In the genomic region with DNA sequence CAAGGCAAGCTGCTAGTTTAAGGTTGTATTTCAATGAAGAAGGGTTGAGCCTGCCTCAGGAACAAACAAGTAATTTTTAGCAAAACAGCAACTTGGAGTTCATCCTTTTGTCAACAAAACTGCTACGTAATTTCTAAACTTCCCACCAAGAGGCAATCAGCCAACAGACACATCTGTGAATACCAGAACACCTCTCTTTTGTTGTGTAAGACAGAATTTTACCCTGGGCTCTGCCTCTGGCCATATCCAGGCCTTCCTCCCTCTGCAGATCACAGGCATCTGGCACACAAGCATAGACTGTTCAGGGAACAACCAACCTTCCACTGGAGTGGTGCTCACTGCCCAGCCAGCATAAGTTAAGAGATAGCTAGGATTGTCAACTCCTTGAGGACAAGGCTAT, we compare ENCODE assay signal across 24 cellular contexts.
"Had no signal": no experiment of that assay in that cellular context is flagged by ENCODE, and none has a peak within 500 bp of the region (broad histone marks: within the 10 kb centered on the region; RNA-seq: fewer than 3 reads in every experiment).

No MANE protein-coding gene starts in this region.

- FAIRE-seq: frontal cortex had no signal

- H3K4me1 Mint-ChIP-seq: activated CD4-positive, alpha-beta T cell treated with anti-CD3 and anti-CD28 coated beads, Interleukin-2, amount 10 ng/mL, durations not matched to agents 7 days and 5 days; activated CD8-positive, alpha-beta memory T cell treated with anti-CD3 and anti-CD28 coated beads, Interleukin-2, amount 10 ng/mL, durations not matched to agents 7 days and 5 days; activated naive CD4-positive, alpha-beta T cell treated with anti-CD3 and anti-CD28 coated beads, Interleukin-2, amount 10 ng/mL, durations not matched to agents 7 days and 5 days; memory B cell had no signal

- DNase-seq: activated CD4-positive, alpha-beta T cell treated with anti-CD3 and anti-CD28 coated beads, Interleukin-2, amount 10 ng/mL, durations not matched to agents 7 days and 5 days; activated CD4-positive, CD25-positive, alpha-beta regulatory T cell treated with anti-CD3 and anti-CD28 coated beads, Interleukin-2, amount 50 U/mL, for 72 hours; activated CD8-positive, alpha-beta memory T cell treated with anti-CD3 and anti-CD28 coated beads, Interleukin-2, amount 10 ng/mL, durations not matched to agents 7 days and 5 days; activated CD8-positive, alpha-beta T cell treated with anti-CD3 and anti-CD28 coated beads for 36 hours; activated effector memory CD4-positive, alpha-beta T cell treated with anti-CD3 and anti-CD28 coated beads, Interleukin-2, amount 50 U/mL, for 16 hours; activated naive CD4-positive, alpha-beta T cell treated with anti-CD3 and anti-CD28 coated beads, Interleukin-2, amount 10 ng/mL, durations not matched to agents 7 days and 5 days; activated T-cell treated with anti-CD3 and anti-CD28 coated beads for 4 hours; amygdala; cerebellar nuclear complex; hippocampal formation; left cardiac atrium; mucosa of descending colon; sigmoid colon; stimulated activated CD4-positive, alpha-beta T cell treated with anti-CD3 and anti-CD28 coated beads, Interleukin-15, amount 100 ng/mL, for 24 hours; stimulated activated CD4-positive, alpha-beta T cell treated with anti-CD3 and anti-CD28 coated beads, Interleukin-4, amount 100 ng/mL, for 1 hour; stimulated activated naive CD4-positive, alpha-beta T cell; testis; upper lobe of left lung had no signal

- H3K36me3 Mint-ChIP-seq: activated CD8-positive, alpha-beta memory T cell treated with anti-CD3 and anti-CD28 coated beads, Interleukin-2, amount 10 ng/mL, durations not matched to agents 7 days and 5 days; activated naive CD4-positive, alpha-beta T cell treated with anti-CD3 and anti-CD28 coated beads, Interleukin-2, amount 10 ng/mL, durations not matched to agents 7 days and 5 days; memory B cell had no signal

- H3K4me2 ChIP-seq: smooth muscle cell had no signal

- H3K9me3 Mint-ChIP-seq: activated CD4-positive, alpha-beta T cell treated with anti-CD3 and anti-CD28 coated beads, Interleukin-2, amount 10 ng/mL, durations not matched to agents 7 days and 5 days; activated CD8-positive, alpha-beta T cell treated with anti-CD3 and anti-CD28 coated beads for 36 hours; activated naive CD4-positive, alpha-beta T cell treated with anti-CD3 and anti-CD28 coated beads, Interleukin-2, amount 10 ng/mL, durations not matched to agents 7 days and 5 days had no signal

- H3K4me3 ChIP-seq: coronary artery, mucosa of descending colon, sigmoid colon, smooth muscle cell, testis, upper lobe of left lung had no signal

- H3K27ac ChIP-seq: coronary artery, epithelial cell of prostate, testis, upper lobe of left lung, VCaP had no signal

- H3K27me3 Mint-ChIP-seq: activated CD4-positive, alpha-beta T cell treated with anti-CD3 and anti-CD28 coated beads, Interleukin-2, amount 10 ng/mL, durations not matched to agents 7 days and 5 days; activated CD8-positive, alpha-beta memory T cell treated with anti-CD3 and anti-CD28 coated beads, Interleukin-2, amount 10 ng/mL, durations not matched to agents 7 days and 5 days; activated CD8-positive, alpha-beta T cell treated with anti-CD3 and anti-CD28 coated beads for 36 hours; activated naive CD4-positive, alpha-beta T cell treated with anti-CD3 and anti-CD28 coated beads, Interleukin-2, amount 10 ng/mL, durations not matched to agents 7 days and 5 days; memory B cell had no signal

- H3K4me3 Mint-ChIP-seq: activated CD4-positive, alpha-beta T cell treated with anti-CD3 and anti-CD28 coated beads, Interleukin-2, amount 10 ng/mL, durations not matched to agents 7 days and 5 days; activated CD8-positive, alpha-beta memory T cell treated with anti-CD3 and anti-CD28 coated beads, Interleukin-2, amount 10 ng/mL, durations not matched to agents 7 days and 5 days; activated CD8-positive, alpha-beta T cell treated with anti-CD3 and anti-CD28 coated beads for 36 hours; activated naive CD4-positive, alpha-beta T cell treated with anti-CD3 and anti-CD28 coated beads, Interleukin-2, amount 10 ng/mL, durations not matched to agents 7 days and 5 days; memory B cell had no signal

- H3K27ac Mint-ChIP-seq: activated CD4-positive, alpha-beta T cell treated with anti-CD3 and anti-CD28 coated beads, Interleukin-2, amount 10 ng/mL, durations not matched to agents 7 days and 5 days; activated CD8-positive, alpha-beta memory T cell treated with anti-CD3 and anti-CD28 coated beads, Interleukin-2, amount 10 ng/mL, durations not matched to agents 7 days and 5 days; activated CD8-positive, alpha-beta T cell treated with anti-CD3 and anti-CD28 coated beads for 36 hours; activated naive CD4-positive, alpha-beta T cell treated with anti-CD3 and anti-CD28 coated beads, Interleukin-2, amount 10 ng/mL, durations not matched to agents 7 days and 5 days; memory B cell had no signal

- H3K36me3 ChIP-seq: sigmoid colon, upper lobe of left lung had no signal

- H3K4me1 ChIP-seq: upper lobe of left lung had no signal

- H3K27me3 ChIP-seq: sigmoid colon, testis, upper lobe of left lung had no signal

- H3K9me3 ChIP-seq: mucosa of descending colon, sigmoid colon, testis, upper lobe of left lung had no signal

- ATAC-seq: activated CD8-positive, alpha-beta memory T cell treated with anti-CD3 and anti-CD28 coated beads, Interleukin-2, amount 10 ng/mL, durations not matched to agents 7 days and 5 days; activated CD8-positive, alpha-beta T cell treated with anti-CD3 and anti-CD28 coated beads for 36 hours; left cardiac atrium; mucosa of descending colon had no signal
